ENCODE assay signal across 20 cellular contexts in the genomic region with DNA sequence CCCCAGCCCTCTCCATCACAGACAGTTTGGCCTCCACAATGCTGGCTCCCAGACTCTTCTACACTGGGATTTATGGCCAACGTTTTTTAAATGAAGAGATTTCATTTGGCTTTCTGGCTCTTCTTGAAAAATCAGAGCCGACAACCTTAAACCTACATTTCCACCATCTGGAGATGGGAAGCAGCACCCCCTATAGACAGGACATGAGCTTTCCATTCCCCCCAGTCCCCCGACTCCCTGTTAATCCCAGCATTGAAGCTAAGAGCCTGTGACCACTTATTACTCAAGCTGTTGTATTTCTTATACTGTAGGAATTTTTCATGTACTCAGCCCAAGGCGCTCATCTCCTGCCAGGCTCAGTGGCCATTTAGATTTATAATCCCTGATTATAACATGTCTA. TPM values are rescaled to one million over a fixed set of nuclear protein-coding genes. Genes with fewer than 3 reads are reported as not detected.
DNase-seq lines count a peak whose midpoint lies in the region; ATAC-seq, FAIRE-seq and TF ChIP-seq lines count a peak whose summit lies in the region.
"Had no signal": no experiment of that assay in that cellular context is flagged by ENCODE, and none has a peak within 500 bp of the region (broad histone marks: within the 10 kb centered on the region; RNA-seq: fewer than 3 reads in every experiment).

No MANE protein-coding gene starts in this region.

- 0 out of 2 replicates have a peak, but pooled peaks have one; percentile 8 for TF ChIP-seq RAD21 in HCT116 (IDR thresholded peaks at IDR 0.05; ENCODE audit: low read depth)

- no peak for TF ChIP-seq POLR2A in HCT116 (IDR thresholded peaks at IDR 0.05; ENCODE audit: borderline replicate concordance, extremely low read depth, insufficient read depth, insufficient read length)

- no peak overlapping the region for H2AFZ ChIP-seq in HCT116 (ENCODE audit: low read depth, low read length, poor library complexity, severe bottlenecking)

- H3K36me3 Mint-ChIP-seq in activated T-cell treated with anti-CD3 and anti-CD28 coated beads, Interleukin-2, amount 50 U/mL, for 24 hours (ENCODE audit: low read depth), result peaks cover 4% of the 10 kb centered on the region
- H3K36me3 Mint-ChIP-seq: activated naive CD8-positive, alpha-beta T cell treated with anti-CD3 and anti-CD28 coated beads for 36 hours; memory B cell had no signal

- no peak overlapping the region for H3K9ac ChIP-seq in HCT116 (ENCODE audit: low read length)

- DNase-seq in AG04450 (ENCODE audit: low read depth, low spot score), result no peak
- no peak for DNase-seq in HCT116 (ENCODE audit: low read depth, low spot score)
- DNase-seq in astrocyte of the spinal cord (ENCODE audit: low read depth, low spot score), result no peak
- peak; percentile 19 for DNase-seq in iPS DF 4.7 (ENCODE audit: extremely low read depth, low spot score)
- DNase-seq in DMS153 treated with DMSO at 0.1 percent for 48 hours (lab: John Stamatoyannopoulos, UW; ENCODE audit: unreplicated experiment), result no peak
- DNase-seq in activated T-cell treated with anti-CD3 and anti-CD28 coated beads, Interleukin-2, amount 50 U/mL, for 24 hours, result no peak
- no peak for DNase-seq in pancreas
- no peak for DNase-seq in glomerular visceral epithelial cell (ENCODE audit: extremely low spot score)
- DNase-seq: activated CD4-positive, alpha-beta T cell treated with anti-CD3 and anti-CD28 coated beads, Interleukin-2, amount 50 U/mL, for 4 hours; activated naive CD8-positive, alpha-beta T cell treated with anti-CD3 and anti-CD28 coated beads for 36 hours; activated T-cell treated with anti-CD3 and anti-CD28 coated beads, Interleukin-2, amount 50 U/mL, for 1 hour; caudate nucleus; GF-D8; NCI-H446 treated with DMSO at 0.1 percent for 48 hours; stimulated activated CD4-positive, alpha-beta T cell treated with anti-CD3 and anti-CD28 coated beads, Interleukin-15, amount 100 ng/mL, for 24 hours; stimulated activated naive CD8-positive, alpha-beta T cell treated with anti-CD3 and anti-CD28 coated beads, Interleukin-15, amount 100 ng/mL, for 72 hours had no signal

- no peaks in the 10 kb centered on the region for H4K20me1 ChIP-seq in HCT116 (ENCODE audit: insufficient read depth)

- peaks cover 9% of the 10 kb centered on the region for H3K9me3 Mint-ChIP-seq in activated T-cell treated with anti-CD3 and anti-CD28 coated beads, Interleukin-2, amount 50 U/mL, for 24 hours
- H3K9me3 Mint-ChIP-seq: memory B cell had no signal

- H3K4me1 Mint-ChIP-seq in activated T-cell treated with anti-CD3 and anti-CD28 coated beads, Interleukin-2, amount 50 U/mL, for 24 hours (ENCODE audit: low read depth), result peaks cover 37% of the 10 kb centered on the region

- CTCF ChIA-PET in AG04450 (lab: Charles Lee), result interaction anchor here (0.8 to 4.0 kb wide), 9 partner anchors 9 to 497 kb away, joined by 3 to 24 read pairs (median 6); partner anchors contain the start of gene ABLIM3
- CTCF ChIA-PET in HCT116 (lab: Charles Lee), result interaction anchor here (1.0 to 1.5 kb wide), 3 partner anchors 9 to 123 kb away, joined by 3 to 7 read pairs (median 4); no protein-coding TSS in a partner anchor

- H3K79me2 ChIP-seq in HCT116 (ENCODE audit: insufficient read depth, low read length), result no peaks in the 10 kb centered on the region

- H3K4me3 Mint-ChIP-seq in activated T-cell treated with anti-CD3 and anti-CD28 coated beads, Interleukin-2, amount 50 U/mL, for 24 hours, result no peak overlapping the region
- H3K4me3 Mint-ChIP-seq: activated naive CD8-positive, alpha-beta T cell treated with anti-CD3 and anti-CD28 coated beads for 36 hours; memory B cell; stimulated activated naive CD8-positive, alpha-beta T cell treated with anti-CD3 and anti-CD28 coated beads, Interleukin-15, amount 100 ng/mL, for 72 hours had no signal

- H3K27ac Mint-ChIP-seq in activated T-cell treated with anti-CD3 and anti-CD28 coated beads, Interleukin-2, amount 50 U/mL, for 24 hours, result no peak overlapping the region
- H3K27ac Mint-ChIP-seq: activated naive CD8-positive, alpha-beta T cell treated with anti-CD3 and anti-CD28 coated beads for 36 hours; memory B cell had no signal

- ATAC-seq in HCT116 (peak; percentile 55; the same call in 1 of the 2 replicates), pancreas (no peak)
- ATAC-seq: stimulated activated naive CD8-positive, alpha-beta T cell treated with anti-CD3 and anti-CD28 coated beads, Interleukin-15, amount 100 ng/mL, for 72 hours had no signal

- H3K27ac ChIP-seq in AG04450 (ENCODE audit: low read depth, low read length) (no peak overlapping the region), HCT116 (ENCODE audit: low read depth, low read length) (no peak overlapping the region), pancreas (no peak overlapping the region)

- H3K4me3 ChIP-seq in AG04450 (ENCODE audit: low read depth, low read length) (no peak overlapping the region), HCT116 (replicated peaks in 1 of 2; ENCODE audit: low read depth in 1 of 2, low read length in 2 of 2) (no peak overlapping the region), astrocyte of the spinal cord (ENCODE audit: low read depth, low read length) (no peak overlapping the region), pancreas (no peak overlapping the region)

- H3K9me3 ChIP-seq in AG04450 (ENCODE audit: control insufficient read depth, insufficient read depth, low read length), result no peaks in the 10 kb centered on the region
- no peaks in the 10 kb centered on the region for H3K9me3 ChIP-seq in HCT116 (ENCODE audit: control insufficient read depth in 1 of 2, insufficient read depth in 1 of 2, low read depth in 1 of 2, low read length in 2 of 2)
- no peaks in the 10 kb centered on the region for H3K9me3 ChIP-seq in pancreas

- WGBS in pancreas, 2 donors, result 46 to 61% methylated on average over 4 of the region's 4 CpGs

- FAIRE-seq in pancreas (lab: Jason Lieb, UNC), result no peak
- FAIRE-seq: endometrium, islet of Langerhans had no signal

- H3K36me3 ChIP-seq in HCT116 (ENCODE audit: control insufficient read depth in 1 of 2, insufficient read depth in 2 of 2, low read length in 2 of 2) (no peaks in the 10 kb centered on the region), pancreas (no peaks in the 10 kb centered on the region)

- POLR2A ChIA-PET in AG04450 (lab: Yijun Ruan, JAX) (no interaction called here), HCT116 (lab: Charles Lee) (no interaction called here)

- in situ Hi-C loops in astrocyte of the spinal cord (cut with HindIII; ENCODE audit: low sequenced_read_pairs), result no loop called here

- no peaks in the 10 kb centered on the region for H3K4me1 ChIP-seq in HCT116 (ENCODE audit: control insufficient read depth in 1 of 2, insufficient read depth in 2 of 2, low read length in 2 of 2)
- no peaks in the 10 kb centered on the region for H3K4me1 ChIP-seq in pancreas

- intact Hi-C loops in HCT116 (cut with micrococcal nuclease) (no loop called here), pancreas (cut with DNase I) (no loop called here)

- H3K4me2 ChIP-seq in HCT116 (ENCODE audit: low read length), result no peak overlapping the region

- H3K9me2 ChIP-seq in HCT116 (ENCODE audit: insufficient read depth), result no peaks in the 10 kb centered on the region

- no peaks in the 10 kb centered on the region for H3K27me3 Mint-ChIP-seq in activated T-cell treated with anti-CD3 and anti-CD28 coated beads, Interleukin-2, amount 50 U/mL, for 24 hours
- H3K27me3 Mint-ChIP-seq: stimulated activated naive CD8-positive, alpha-beta T cell treated with anti-CD3 and anti-CD28 coated beads, Interleukin-15, amount 100 ng/mL, for 72 hours had no signal

- RAD21 ChIA-PET in HCT116 (lab: Charles Lee; ENCODE audit: low non-redundant PET in 1 of 2, low total read pairs in 2 of 2, uncharacterized antibody in 2 of 2, unreplicated experiment in 2 of 2), result no interaction called here

- H3K27me3 ChIP-seq in AG04450 (ENCODE audit: control insufficient read depth, insufficient read depth, low read length), result no peaks in the 10 kb centered on the region
- no peaks in the 10 kb centered on the region for H3K27me3 ChIP-seq in HCT116 (ENCODE audit: insufficient read depth, low read length)
- H3K27me3 ChIP-seq in pancreas, result no peaks in the 10 kb centered on the region

- BruUV-seq in HCT116 (replicated peaks; lab: Mats Ljungman, UMichigan), result no TSS peak

- TF ChIP-seq CTCF in AG04450 (IDR thresholded peaks at IDR 0.05; ENCODE audit: low read depth, low read length) (peak; percentile 40), HCT116 (IDR thresholded peaks at IDR 0.05 in 2 of 3, conservative IDR thresholded peaks at IDR 0.05 in 1 of 3; ENCODE audit: borderline replicate concordance in 1 of 3, insufficient read depth in 1 of 3, low read depth in 2 of 3, low read length in 2 of 3) (peak in 1 of 3 experiments; percentile 23; a peak in 1 of 6 replicates), astrocyte of the spinal cord (IDR thresholded peaks at IDR 0.05; ENCODE audit: low read depth, low read length) (peak; percentile 36), pancreas (IDR thresholded peaks at IDR 0.05) (no peak)

TF ChIP-seq in HCT116, 20 proteins besides CTCF, POLR2A, EP300 and RAD21:
- TF ChIP-seq SP1 (IDR thresholded peaks at IDR 0.05; ENCODE audit: low read depth) (no peak), SRF (IDR thresholded peaks at IDR 0.05; ENCODE audit: low read depth) (no peak), EZH2 (IDR thresholded peaks at IDR 0.05) (no peak), YY1 (IDR thresholded peaks at IDR 0.05; ENCODE audit: extremely low read depth, insufficient replicate concordance, low read depth, low read length) (no peak), EZH2phosphoT487 (IDR thresholded peaks at IDR 0.05; ENCODE audit: borderline replicate concordance) (no peak), ZNF274 (IDR thresholded peaks at IDR 0.05; ENCODE audit: low read depth, low read length) (no peak), SIN3A (IDR thresholded peaks at IDR 0.05; ENCODE audit: low read depth) (no peak), JUND (IDR thresholded peaks at IDR 0.05) (no peak)
- TF ChIP-seq, protein P1, sequence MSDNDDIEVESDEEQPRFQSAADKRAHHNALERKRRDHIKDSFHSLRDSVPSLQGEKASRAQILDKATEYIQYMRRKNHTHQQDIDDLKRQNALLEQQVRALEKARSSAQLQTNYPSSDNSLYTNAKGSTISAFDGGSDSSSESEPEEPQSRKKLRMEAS (IDR thresholded peaks at IDR 0.05), result no peak

RNA-seq across cellular contexts. Expression of gene AFAP1L1, which starts 34.0 kb away (rescaled TPM):
- 1.8 and 2.6 TPM in 2 replicates for polyA plus RNA-seq in AG04450 (2011; rRNA removed)
- polyA minus RNA-seq in AG04450 (2011; rRNA and poly(A)+ RNA removed), result 1.4 and 1.8 TPM in 2 replicates
- total RNA-seq in HCT116 (2021; ENCODE audit: unreplicated experiment), result 4.3 TPM
- polyA plus RNA-seq in HCT116 (2012), result 4.4 and 5.5 TPM in 2 replicates
- total RNA-seq in pancreas, result 1 to 10 TPM in 3 of 6 donors, under 1 TPM in 3; 0.54 to 2.4 (median 1.00) TPM
- polyA plus RNA-seq in pancreas, result 1 to 10 TPM; 1.5 to 1.7 TPM
- polyA plus RNA-seq: neural cell had no signal

Comparison
In these comparisons a context has a peak if more than half of its experiments do, and no peak if none do; other contexts are left out.
1. CTCF ChIP-seq: peak in AG04450 (single experiment) and astrocyte of the spinal cord (single experiment); none in pancreas (0 of 4).